ENCODE assay signal across 8 cellular contexts in genomic region chr1:160830321-160831153, GRCh38. TPM values are rescaled to one million over a fixed set of nuclear protein-coding genes. Genes with fewer than 3 reads are reported as not detected.
DNase-seq lines count a peak whose midpoint lies in the region; ATAC-seq and TF ChIP-seq lines count a peak whose summit lies in the region.

No MANE protein-coding gene starts in this region.

- no peak for TF ChIP-seq POLR2A in uterus (IDR thresholded peaks at IDR 0.05)

- H3K27me3 ChIP-seq in SU-DHL-6 (ENCODE audit: low read length) (no peaks in the 10 kb centered on the region), uterus (no peaks in the 10 kb centered on the region)

- H3K27ac ChIP-seq in SU-DHL-6 (ENCODE audit: low read depth, low read length) = no peak overlapping the region
- no peak overlapping the region for H3K27ac ChIP-seq in uterus

- DNase-seq in Daoy (ENCODE audit: low read depth) (peak; percentile 70), HT-29 (ENCODE audit: low spot score) (peak; percentile 84), hepatic stellate cell (ENCODE audit: low spot score) (peak; percentile 7), uterus (no peak)
- peak; percentile 56 to 68 (median 66) for DNase-seq in stimulated activated CD4-positive, alpha-beta T cell treated with anti-CD3 and anti-CD28 coated beads, Interleukin-1b, Interleukin-23, amount 100 ng/mL, for 24 hours (ENCODE audit: low read depth in 4 of 4, low spot score in 1 of 4)

- H3K9me3 Mint-ChIP-seq in activated naive CD4-positive, alpha-beta T cell treated with anti-CD3 and anti-CD28 coated beads, Interleukin-2, amount 50 U/mL, for 24 hours = no peaks in the 10 kb centered on the region

- intact Hi-C loops in uterus (cut with DNase I; ENCODE audit: low total_unique reads) = no loop called here

- H3F3A ChIP-seq in SU-DHL-6 (ENCODE audit: insufficient read depth) = no peaks in the 10 kb centered on the region

- H3K27me3 Mint-ChIP-seq in activated naive CD4-positive, alpha-beta T cell treated with anti-CD3 and anti-CD28 coated beads, Interleukin-2, amount 50 U/mL, for 24 hours = no peaks in the 10 kb centered on the region

- peak; percentile 81 for TF ChIP-seq CTCF in SU-DHL-6 (IDR thresholded peaks at IDR 0.05; ENCODE audit: insufficient read depth, low read length, poor library complexity, severe bottlenecking)
- no peak for TF ChIP-seq CTCF in uterus (IDR thresholded peaks at IDR 0.05)

- H3K4me3 Mint-ChIP-seq in activated naive CD4-positive, alpha-beta T cell treated with anti-CD3 and anti-CD28 coated beads, Interleukin-2, amount 50 U/mL, for 24 hours = no peak overlapping the region

- no peaks in the 10 kb centered on the region for H3K79me2 ChIP-seq in SU-DHL-6 (ENCODE audit: insufficient read depth, low read length)

- peak overlapping the region; percentile 91 for H3K27ac Mint-ChIP-seq in activated naive CD4-positive, alpha-beta T cell treated with anti-CD3 and anti-CD28 coated beads, Interleukin-2, amount 50 U/mL, for 24 hours

- H3K9me3 ChIP-seq in SU-DHL-6 (ENCODE audit: insufficient read depth, low read length) (no peaks in the 10 kb centered on the region), uterus (no peaks in the 10 kb centered on the region)

- no peaks in the 10 kb centered on the region for H4K20me1 ChIP-seq in SU-DHL-6 (ENCODE audit: low read depth, low read length)

- H2AFZ ChIP-seq in SU-DHL-6 (ENCODE audit: low read depth, low read length, severe bottlenecking) = no peak overlapping the region

- no peak overlapping the region for H3K9ac ChIP-seq in SU-DHL-6 (ENCODE audit: low read length)

- no peak overlapping the region for H3K4me2 ChIP-seq in SU-DHL-6 (ENCODE audit: low read depth, low read length, poor library complexity, severe bottlenecking)

- H3K4me3 ChIP-seq in SU-DHL-6 (ENCODE audit: insufficient read depth, low read length, poor library complexity, severe bottlenecking) = no peak overlapping the region
- no peak overlapping the region for H3K4me3 ChIP-seq in uterus

- no peaks in the 10 kb centered on the region for H3K4me1 ChIP-seq in uterus

- H3K36me3 ChIP-seq in SU-DHL-6 (ENCODE audit: low read length) (no peaks in the 10 kb centered on the region), uterus (no peaks in the 10 kb centered on the region)

- H3K4me1 Mint-ChIP-seq in activated naive CD4-positive, alpha-beta T cell treated with anti-CD3 and anti-CD28 coated beads, Interleukin-2, amount 50 U/mL, for 24 hours = peaks cover 49% of the 10 kb centered on the region

- peaks cover 11% of the 10 kb centered on the region for H3K36me3 Mint-ChIP-seq in activated naive CD4-positive, alpha-beta T cell treated with anti-CD3 and anti-CD28 coated beads, Interleukin-2, amount 50 U/mL, for 24 hours

- no peak for ATAC-seq in GM19351 (IDR thresholded peaks at IDR 0.05; ENCODE audit: unreplicated experiment)

- no peaks in the 10 kb centered on the region for H3K9me2 ChIP-seq in SU-DHL-6 (replicated peaks; ENCODE audit: insufficient read depth, low read length)

RNA-seq across cellular contexts. Expression of gene CD244, which starts 32.1 kb away (rescaled TPM):
- total RNA-seq in Daoy (2014; rRNA removed; shearing (Covaris generic)) = not detected in 2 replicates
- not detected in 2 replicates for total RNA-seq in HT-29 (2014; rRNA removed; shearing (Covaris generic))
- total RNA-seq in uterus = 1 to 10 TPM in 1 of 4 donors, under 1 TPM in 1, not detected in 2; 0.52 to 1.2 TPM

RNA-seq across cellular contexts. Expression of gene LY9, which starts 34.6 kb away (rescaled TPM):
- 0.06 TPM in 1 of 2 replicates, not detected in the other for total RNA-seq in Daoy (2014; rRNA removed; shearing (Covaris generic))
- not detected in 2 replicates for total RNA-seq in HT-29 (2014; rRNA removed; shearing (Covaris generic))
- under 1 TPM in 2 of 4 donors, not detected in 2; 0.35 to 0.70 TPM for total RNA-seq in uterus

RNA-seq across cellular contexts. Expression of gene ITLN1, which starts 54.4 kb away (rescaled TPM):
- 0.11 TPM in 1 of 2 replicates, not detected in the other for total RNA-seq in Daoy (2014; rRNA removed; shearing (Covaris generic))
- total RNA-seq in HT-29 (2014; rRNA removed; shearing (Covaris generic)) = not detected in 2 replicates
- 1 to 10 TPM in 1 of 4 donors, under 1 TPM in 1, not detected in 2; 0.90 to 1.2 TPM for total RNA-seq in uterus

Comparison
In these comparisons a context has a peak if more than half of its experiments do, and no peak if none do; other contexts are left out.
1. DNase-seq: peak in Daoy (single experiment), HT-29 (single experiment), hepatic stellate cell (single experiment) and stimulated activated CD4-positive, alpha-beta T cell treated with anti-CD3 and anti-CD28 coated beads, Interleukin-1b, Interleukin-23, amount 100 ng/mL, for 24 hours (4 of 4); none in uterus (0 of 2).